In genomic region chr6:88266126-88266525, GRCh38 we compare ENCODE assay signal across 26 cellular contexts.
"Had no signal": no experiment of that assay in that cellular context is flagged by ENCODE, and none has a peak within 500 bp of the region (broad histone marks: within the 10 kb centered on the region; RNA-seq: fewer than 3 reads in every experiment).

No MANE protein-coding gene starts in this region.

- H3K9me3 ChIP-seq: esophagus squamous epithelium, heart right ventricle, lower lobe of right lung, prostate gland, right atrium auricular region, suprapubic skin, transverse colon, upper lobe of right lung, uterus had no signal

- H3K4me1 Mint-ChIP-seq: stimulated activated naive CD8-positive, alpha-beta T cell treated with anti-CD3 and anti-CD28 coated beads, Interleukin-15, amount 100 ng/mL, for 72 hours had no signal

- H3K27ac Mint-ChIP-seq: effector memory CD8-positive, alpha-beta T cell; naive thymus-derived CD8-positive, alpha-beta T cell; nephron progenitor cell; stimulated activated naive CD8-positive, alpha-beta T cell treated with anti-CD3 and anti-CD28 coated beads, Interleukin-15, amount 100 ng/mL, for 72 hours had no signal

- H3K9me3 Mint-ChIP-seq: effector memory CD8-positive, alpha-beta T cell; nephron progenitor cell; stimulated activated naive CD8-positive, alpha-beta T cell treated with anti-CD3 and anti-CD28 coated beads, Interleukin-15, amount 100 ng/mL, for 72 hours had no signal

- H3K4me3 Mint-ChIP-seq: effector memory CD8-positive, alpha-beta T cell; naive thymus-derived CD8-positive, alpha-beta T cell; nephron progenitor cell; stimulated activated naive CD8-positive, alpha-beta T cell treated with anti-CD3 and anti-CD28 coated beads, Interleukin-15, amount 100 ng/mL, for 72 hours had no signal

- DNase-seq: effector memory CD8-positive, alpha-beta T cell; erythroblast; esophagus squamous epithelium; foreskin melanocyte; glutamatergic neuron; heart right ventricle; hippocampal formation; left ventricle myocardium superior; lower lobe of right lung; naive thymus-derived CD8-positive, alpha-beta T cell; nephron progenitor cell; nucleus accumbens; stimulated activated CD4-positive, alpha-beta T cell treated with anti-CD3 and anti-CD28 coated beads, Interleukin-12 subunit alpha, Interleukin-12 subunit beta, amount 100 ng/mL, for 4 hours; stimulated activated CD4-positive, alpha-beta T cell treated with anti-CD3 and anti-CD28 coated beads, Interleukin-1b, Interleukin-23, amount 100 ng/mL, for 48 hours; stimulated activated CD4-positive, alpha-beta T cell treated with anti-CD3 and anti-CD28 coated beads, Interleukin-4, amount 100 ng/mL, for 1 hour; stimulated activated CD8-positive, alpha-beta memory T cell treated with anti-CD3 and anti-CD28 coated beads, Interleukin-4, amount 100 ng/mL, for 48 hours; stimulated activated naive CD4-positive, alpha-beta T cell; stimulated activated naive CD8-positive, alpha-beta T cell treated with anti-CD3 and anti-CD28 coated beads, Interleukin-15, amount 100 ng/mL, for 72 hours; transverse colon; upper lobe of right lung; uterus had no signal

- H3K4me2 ChIP-seq: smooth muscle cell had no signal

- H3K36me3 Mint-ChIP-seq: naive thymus-derived CD8-positive, alpha-beta T cell had no signal

- H3K27ac ChIP-seq: esophagus squamous epithelium, heart right ventricle, lower lobe of right lung, prostate gland, right atrium auricular region, suprapubic skin, transverse colon, upper lobe of right lung, uterus had no signal

- H3K4me1 ChIP-seq: esophagus squamous epithelium, lower lobe of right lung, prostate gland, right atrium auricular region, suprapubic skin, transverse colon, upper lobe of right lung, uterus had no signal

- H3K27me3 ChIP-seq: esophagus squamous epithelium, right atrium auricular region, transverse colon, upper lobe of right lung, uterus had no signal

- ATAC-seq: effector memory CD8-positive, alpha-beta T cell; heart right ventricle; left ventricle myocardium superior; lower lobe of right lung; naive thymus-derived CD8-positive, alpha-beta T cell; sciatic nerve; stimulated activated naive CD8-positive, alpha-beta T cell treated with anti-CD3 and anti-CD28 coated beads, Interleukin-15, amount 100 ng/mL, for 72 hours; upper lobe of right lung had no signal
